ENCODE assay signal across 24 cellular contexts in genomic region chr9:107569171-107569570, GRCh38.
DNase-seq lines count a peak whose midpoint lies in the region; ATAC-seq, FAIRE-seq and TF ChIP-seq lines count a peak whose summit lies in the region.
"Had no signal": no experiment of that assay in that cellular context is flagged by ENCODE, and none has a peak within 500 bp of the region (broad histone marks: within the 10 kb centered on the region; RNA-seq: fewer than 3 reads in every experiment).

No MANE protein-coding gene starts in this region.

- H3K36me3 Mint-ChIP-seq in astrocyte (ENCODE audit: low read depth, unreplicated experiment) = no peaks in the 10 kb centered on the region
- H3K36me3 Mint-ChIP-seq in T-helper 2 cell treated with Interferon-gamma antibody and Interleukin-4, amounts not matched to agents 5 μg/mL and 100 μg/mL, for 36 hours (ENCODE audit: low read depth) = no peaks in the 10 kb centered on the region
- H3K36me3 Mint-ChIP-seq: stimulated activated naive B cell treated with anti-CD40 and anti-IgM and Interleukin-4, amounts not matched to agents 10 μg/mL and 1 μg/mL and 100 μg/mL, for 72 hours had no signal

- no peak overlapping the region for H3K4me3 ChIP-seq in SK-N-SH (ENCODE audit: low read depth in 2 of 2, low read length in 1 of 2)
- H3K4me3 ChIP-seq in astrocyte (ENCODE audit: insufficient read depth, low read depth, low read length) = no peak overlapping the region
- H3K4me3 ChIP-seq in upper lobe of right lung = no peak overlapping the region
- H3K4me3 ChIP-seq: psoas muscle had no signal

- H3K4me3 Mint-ChIP-seq in astrocyte (ENCODE audit: unreplicated experiment) = no peak overlapping the region
- no peak overlapping the region for H3K4me3 Mint-ChIP-seq in T-helper 2 cell treated with Interferon-gamma antibody and Interleukin-4, amounts not matched to agents 5 μg/mL and 100 μg/mL, for 36 hours
- H3K4me3 Mint-ChIP-seq: activated B cell treated with CpG ODN at 0.5 μM for 24 hours; dendritic cell treated with granulocyte-macrophage colony-stimulating factor and Interleukin-4, amounts not matched to agents 40 ng/mL and 50 ng/mL, for 4 days; stimulated activated naive B cell treated with anti-CD40 and anti-IgM and Interleukin-4, amounts not matched to agents 10 μg/mL and 1 μg/mL and 100 μg/mL, for 72 hours had no signal

- peaks cover 5% of the 10 kb centered on the region for H3K27me3 Mint-ChIP-seq in astrocyte (ENCODE audit: low read depth, unreplicated experiment)
- no peaks in the 10 kb centered on the region for H3K27me3 Mint-ChIP-seq in T-helper 2 cell treated with Interferon-gamma antibody and Interleukin-4, amounts not matched to agents 5 μg/mL and 100 μg/mL, for 36 hours (ENCODE audit: low read depth)
- H3K27me3 Mint-ChIP-seq: activated B cell treated with CpG ODN at 0.5 μM for 24 hours; dendritic cell treated with granulocyte-macrophage colony-stimulating factor and Interleukin-4, amounts not matched to agents 40 ng/mL and 50 ng/mL, for 4 days had no signal

- H3K36me3 ChIP-seq in SK-N-SH (replicated peaks in 1 of 2; ENCODE audit: control insufficient read depth in 1 of 2, insufficient read depth in 2 of 2, low read length in 1 of 2) (no peaks in the 10 kb centered on the region), astrocyte (ENCODE audit: insufficient read depth, low read length) (no peaks in the 10 kb centered on the region), upper lobe of right lung (no peaks in the 10 kb centered on the region)

- H4K20me1 ChIP-seq in SK-N-SH (ENCODE audit: insufficient read depth) = no peaks in the 10 kb centered on the region
- no peaks in the 10 kb centered on the region for H4K20me1 ChIP-seq in astrocyte (ENCODE audit: insufficient read depth, low read length)

- POLR2A ChIA-PET in SK-N-SH (lab: Yijun Ruan, JAX) = no interaction called here

- no peak overlapping the region for H3K4me2 ChIP-seq in SK-N-SH
- H3K4me2 ChIP-seq in astrocyte (ENCODE audit: low read length) = no peak overlapping the region

- H3K9me3 ChIP-seq in SK-N-SH (no peaks in the 10 kb centered on the region), astrocyte (ENCODE audit: insufficient read depth, low read depth, low read length) (no peaks in the 10 kb centered on the region), upper lobe of right lung (no peaks in the 10 kb centered on the region)
- H3K9me3 ChIP-seq: psoas muscle had no signal

- intact Hi-C loops in upper lobe of right lung (cut with DNase I) = no loop called here

- DNase-seq in SK-N-SH (no peak), astrocyte (ENCODE audit: low read depth) (no peak), left lobe of liver (ENCODE audit: low spot score) (peak; percentile 84), upper lobe of right lung (no peak)
- DNase-seq in T-helper 2 cell treated with Interferon-gamma antibody and Interleukin-4, amounts not matched to agents 5 μg/mL and 100 μg/mL, for 36 hours (ENCODE audit: low spot score) = no peak
- DNase-seq: activated B cell treated with CpG ODN at 0.5 μM for 24 hours; activated CD4-positive, alpha-beta T cell treated with anti-CD3 and anti-CD28 coated beads, Interleukin-2, amount 50 U/mL, for 48 hours; activated gamma-delta T cell; COR-L47; DND-41; foreskin melanocyte; GOT3; NCI-H1694; NCI-H2171; NCI-H524; psoas muscle; stimulated activated CD4-positive, alpha-beta T cell treated with anti-CD3 and anti-CD28 coated beads, Interleukin-2, amount 100 ng/mL, for 48 hours; stimulated activated naive B cell treated with anti-CD40 and anti-IgM and Interleukin-4, amounts not matched to agents 10 μg/mL and 1 μg/mL and 100 μg/mL, for 72 hours had no signal

- H2AFZ ChIP-seq in SK-N-SH (ENCODE audit: low read depth) = 0 out of 2 replicates have a peak overlapping the region, but pooled peaks have one; percentile 22
- H2AFZ ChIP-seq in astrocyte (ENCODE audit: low read depth, low read length) = no peak overlapping the region

- TF ChIP-seq CTCF in SK-N-SH (IDR thresholded peaks at IDR 0.05) (no peak), astrocyte (IDR thresholded peaks at IDR 0.05; ENCODE audit: insufficient read depth, low read depth, low read length) (no peak), upper lobe of right lung (IDR thresholded peaks at IDR 0.05) (no peak)

- H3K9ac ChIP-seq in SK-N-SH (no peak overlapping the region), astrocyte (ENCODE audit: low read length) (no peak overlapping the region)

- TF ChIP-seq RAD21 in SK-N-SH (IDR thresholded peaks at IDR 0.05; ENCODE audit: low read length) = no peak

- FAIRE-seq in astrocyte (lab: Jason Lieb, UNC) = no peak
- FAIRE-seq: endometrium had no signal

- no peak overlapping the region for H3K27ac ChIP-seq in SK-N-SH (ENCODE audit: low read depth in 2 of 2, low read length in 1 of 2)
- no peak overlapping the region for H3K27ac ChIP-seq in astrocyte (ENCODE audit: low read depth, low read length)
- H3K27ac ChIP-seq in upper lobe of right lung = no peak overlapping the region
- H3K27ac ChIP-seq: 22Rv1, psoas muscle had no signal

- H3K9me2 ChIP-seq in SK-N-SH = no peaks in the 10 kb centered on the region

- WGBS in SK-N-SH (ENCODE audit: low lambda C conversion rate) = 9% methylated on average over 4 of the region's 4 CpGs

- peaks cover 14% of the 10 kb centered on the region; the same call in 1 of the 2 replicates for H3K27me3 ChIP-seq in SK-N-SH (ENCODE audit: insufficient read depth)
- no peaks in the 10 kb centered on the region for H3K27me3 ChIP-seq in astrocyte (ENCODE audit: insufficient read depth, low read length)
- H3K27me3 ChIP-seq in upper lobe of right lung = no peaks in the 10 kb centered on the region

- H3K9me3 Mint-ChIP-seq in astrocyte (ENCODE audit: unreplicated experiment) = no peaks in the 10 kb centered on the region
- H3K9me3 Mint-ChIP-seq in T-helper 2 cell treated with Interferon-gamma antibody and Interleukin-4, amounts not matched to agents 5 μg/mL and 100 μg/mL, for 36 hours = no peaks in the 10 kb centered on the region
- H3K9me3 Mint-ChIP-seq: activated B cell treated with CpG ODN at 0.5 μM for 24 hours; dendritic cell treated with granulocyte-macrophage colony-stimulating factor and Interleukin-4, amounts not matched to agents 40 ng/mL and 50 ng/mL, for 4 days; stimulated activated naive B cell treated with anti-CD40 and anti-IgM and Interleukin-4, amounts not matched to agents 10 μg/mL and 1 μg/mL and 100 μg/mL, for 72 hours had no signal

- CTCF ChIA-PET in SK-N-SH (lab: Yijun Ruan, JAX) = no interaction called here

- H3K4me1 ChIP-seq in SK-N-SH (ENCODE audit: control insufficient read depth in 1 of 2, insufficient read depth in 2 of 2, low read depth in 1 of 2, low read length in 1 of 2) (no peaks in the 10 kb centered on the region), astrocyte (ENCODE audit: insufficient read depth, low read length) (no peaks in the 10 kb centered on the region), upper lobe of right lung (no peaks in the 10 kb centered on the region)
- H3K4me1 ChIP-seq: psoas muscle had no signal

- H3K79me2 ChIP-seq in SK-N-SH (ENCODE audit: insufficient read depth) (no peaks in the 10 kb centered on the region), astrocyte (ENCODE audit: insufficient read depth, low read length) (no peaks in the 10 kb centered on the region)

- H3F3A ChIP-seq in SK-N-SH (replicated peaks; ENCODE audit: insufficient read depth) = no peaks in the 10 kb centered on the region

- ATAC-seq in SK-N-SH treated with all-trans-retinoic acid at 6 μM for 48 hours (no peak), left lobe of liver (peak; percentile 98), upper lobe of right lung (peak; percentile 67), GM21723 (IDR thresholded peaks at IDR 0.05; ENCODE audit: unreplicated experiment) (no peak), HG03159 (IDR thresholded peaks at IDR 0.05; ENCODE audit: unreplicated experiment) (no peak)
- ATAC-seq: psoas muscle; stimulated activated naive B cell treated with anti-CD40 and anti-IgM and Interleukin-4, amounts not matched to agents 10 μg/mL and 1 μg/mL and 100 μg/mL, for 72 hours had no signal

- TF ChIP-seq EP300 in SK-N-SH (IDR thresholded peaks at IDR 0.05; ENCODE audit: borderline replicate concordance in 1 of 2, low read depth in 1 of 2, low read length in 1 of 2) = no peak

- peak overlapping the region; percentile 41 for H3K27ac Mint-ChIP-seq in astrocyte (ENCODE audit: unreplicated experiment)
- H3K27ac Mint-ChIP-seq in T-helper 2 cell treated with Interferon-gamma antibody and Interleukin-4, amounts not matched to agents 5 μg/mL and 100 μg/mL, for 36 hours = no peak overlapping the region
- H3K27ac Mint-ChIP-seq: activated B cell treated with CpG ODN at 0.5 μM for 24 hours; dendritic cell treated with granulocyte-macrophage colony-stimulating factor and Interleukin-4, amounts not matched to agents 40 ng/mL and 50 ng/mL, for 4 days; stimulated activated naive B cell treated with anti-CD40 and anti-IgM and Interleukin-4, amounts not matched to agents 10 μg/mL and 1 μg/mL and 100 μg/mL, for 72 hours had no signal

- H3K4me1 Mint-ChIP-seq in astrocyte (ENCODE audit: low read depth, unreplicated experiment) = peaks cover 13% of the 10 kb centered on the region
- no peaks in the 10 kb centered on the region for H3K4me1 Mint-ChIP-seq in T-helper 2 cell treated with Interferon-gamma antibody and Interleukin-4, amounts not matched to agents 5 μg/mL and 100 μg/mL, for 36 hours (ENCODE audit: low read depth)
- H3K4me1 Mint-ChIP-seq: activated B cell treated with CpG ODN at 0.5 μM for 24 hours had no signal

TF ChIP-seq in SK-N-SH, 30 proteins besides CTCF, POLR2A, EP300 and RAD21 (continues in another document):
- TF ChIP-seq IRF3 (IDR thresholded peaks at IDR 0.05; ENCODE audit: low read depth, low read length) (no peak), GABPA (IDR thresholded peaks at IDR 0.05; ENCODE audit: low read depth) (no peak)

TF ChIP-seq in SK-N-SH treated with all-trans-retinoic acid at 6 μM for 48 hours, 23 proteins besides CTCF, POLR2A, EP300 and RAD21 (continues in another document):
- TF ChIP-seq ZFP30 (CRISPR knock-in tag; IDR thresholded peaks at IDR 0.05) (no peak), CSDC2 (CRISPR knock-in tag; IDR thresholded peaks at IDR 0.05) (no peak), SNAI2 (CRISPR knock-in tag; IDR thresholded peaks at IDR 0.05) (no peak), ISL1 (CRISPR knock-in tag; IDR thresholded peaks at IDR 0.05) (no peak), TCF4 (CRISPR knock-in tag; IDR thresholded peaks at IDR 0.05; ENCODE audit: borderline replicate concordance) (no peak)

Comparison
In these comparisons a context has a peak if more than half of its experiments do, and no peak if none do; other contexts are left out.
1. ATAC-seq: peak in left lobe of liver (single experiment) and upper lobe of right lung (single experiment); none in SK-N-SH treated with all-trans-retinoic acid at 6 μM for 48 hours (single experiment), GM21723 (single experiment) and HG03159 (single experiment).